ENCODE assay signal across 21 cellular contexts in genomic region chr11:19972091-19972490, GRCh38.
"Had no signal": no experiment of that assay in that cellular context is flagged by ENCODE, and none has a peak within 500 bp of the region (broad histone marks: within the 10 kb centered on the region; RNA-seq: fewer than 3 reads in every experiment).

No MANE protein-coding gene starts in this region.

- H3K36me3 ChIP-seq: colonic mucosa had no signal

- H3K27ac Mint-ChIP-seq: activated naive CD4-positive, alpha-beta T cell treated with anti-CD3 and anti-CD28 coated beads, Interleukin-2, amount 50 U/mL, for 24 hours; effector memory CD8-positive, alpha-beta T cell had no signal

- H3K4me3 ChIP-seq: colonic mucosa, dorsolateral prefrontal cortex, sigmoid colon, testis, vagina had no signal

- H3K4me1 Mint-ChIP-seq: activated naive CD4-positive, alpha-beta T cell treated with anti-CD3 and anti-CD28 coated beads, Interleukin-2, amount 50 U/mL, for 24 hours had no signal

- H3K4me1 ChIP-seq: colonic mucosa, sigmoid colon, testis had no signal

- H3K4me3 Mint-ChIP-seq: activated naive CD4-positive, alpha-beta T cell treated with anti-CD3 and anti-CD28 coated beads, Interleukin-2, amount 50 U/mL, for 24 hours; brain; central memory CD8-positive, alpha-beta T cell; WTC11 had no signal

- DNase-seq: activated gamma-delta T cell treated with Interleukin-2 at 50 U/mL for 16 hours; activated T-cell treated with anti-CD3 and anti-CD28 coated beads, Interleukin-2, amount 50 U/mL, for 1 hour; aorta; colonic mucosa; dorsolateral prefrontal cortex; effector memory CD8-positive, alpha-beta T cell; head of caudate nucleus; kidney; nucleus accumbens; sigmoid colon; stimulated activated CD4-positive, alpha-beta T cell treated with anti-CD3 and anti-CD28 coated beads, Interleukin-4, amount 100 ng/mL, for 1 hour; stimulated activated naive CD4-positive, alpha-beta T cell; T-helper 1 cell; testis had no signal

- H3K27me3 ChIP-seq: colonic mucosa, dorsolateral prefrontal cortex, sigmoid colon, testis, vagina had no signal

- H3K36me3 Mint-ChIP-seq: activated naive CD4-positive, alpha-beta T cell treated with anti-CD3 and anti-CD28 coated beads, Interleukin-2, amount 50 U/mL, for 24 hours; WTC11 had no signal

- H3K27me3 Mint-ChIP-seq: activated naive CD4-positive, alpha-beta T cell treated with anti-CD3 and anti-CD28 coated beads, Interleukin-2, amount 50 U/mL, for 24 hours; brain had no signal

- H3K27ac ChIP-seq: colonic mucosa, dorsolateral prefrontal cortex, parathyroid adenoma, sigmoid colon, testis, vagina had no signal

- H3K9me3 Mint-ChIP-seq: activated naive CD4-positive, alpha-beta T cell treated with anti-CD3 and anti-CD28 coated beads, Interleukin-2, amount 50 U/mL, for 24 hours; brain; central memory CD8-positive, alpha-beta T cell; effector memory CD8-positive, alpha-beta T cell; WTC11 had no signal

- ATAC-seq: effector memory CD8-positive, alpha-beta T cell; esophagus mucosa; WTC11 had no signal

- H3K9me3 ChIP-seq: colonic mucosa, sigmoid colon, testis, vagina had no signal
